ENCODE assay signal across 1 cellular context in the genomic region with DNA sequence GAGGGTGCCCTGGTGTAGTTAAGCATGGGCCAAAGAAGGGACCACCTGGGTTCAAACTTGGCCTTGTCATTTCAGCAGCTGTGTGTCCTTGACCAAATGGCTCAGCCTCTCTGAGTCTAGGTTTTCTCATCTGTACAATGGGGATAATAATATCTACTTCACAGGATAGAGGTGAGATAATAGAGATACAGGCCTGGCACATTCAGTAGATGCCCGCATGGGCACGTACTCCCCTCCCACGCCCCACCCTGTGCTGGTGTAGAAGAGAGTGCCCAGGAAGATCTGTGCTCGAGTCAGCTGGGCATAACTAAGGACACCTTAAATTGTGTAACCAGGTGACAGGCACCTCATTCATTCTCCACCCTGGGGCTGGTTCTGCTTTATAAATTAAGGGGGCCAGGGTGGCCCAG.
TF ChIP-seq lines count a peak whose summit lies in the region.

No MANE protein-coding gene starts in this region.

TF ChIP-seq in K562, 482 proteins besides CTCF, POLR2A, EP300 and RAD21 (continued from another document and continues in another):
- TF ChIP-seq, protein P1, sequence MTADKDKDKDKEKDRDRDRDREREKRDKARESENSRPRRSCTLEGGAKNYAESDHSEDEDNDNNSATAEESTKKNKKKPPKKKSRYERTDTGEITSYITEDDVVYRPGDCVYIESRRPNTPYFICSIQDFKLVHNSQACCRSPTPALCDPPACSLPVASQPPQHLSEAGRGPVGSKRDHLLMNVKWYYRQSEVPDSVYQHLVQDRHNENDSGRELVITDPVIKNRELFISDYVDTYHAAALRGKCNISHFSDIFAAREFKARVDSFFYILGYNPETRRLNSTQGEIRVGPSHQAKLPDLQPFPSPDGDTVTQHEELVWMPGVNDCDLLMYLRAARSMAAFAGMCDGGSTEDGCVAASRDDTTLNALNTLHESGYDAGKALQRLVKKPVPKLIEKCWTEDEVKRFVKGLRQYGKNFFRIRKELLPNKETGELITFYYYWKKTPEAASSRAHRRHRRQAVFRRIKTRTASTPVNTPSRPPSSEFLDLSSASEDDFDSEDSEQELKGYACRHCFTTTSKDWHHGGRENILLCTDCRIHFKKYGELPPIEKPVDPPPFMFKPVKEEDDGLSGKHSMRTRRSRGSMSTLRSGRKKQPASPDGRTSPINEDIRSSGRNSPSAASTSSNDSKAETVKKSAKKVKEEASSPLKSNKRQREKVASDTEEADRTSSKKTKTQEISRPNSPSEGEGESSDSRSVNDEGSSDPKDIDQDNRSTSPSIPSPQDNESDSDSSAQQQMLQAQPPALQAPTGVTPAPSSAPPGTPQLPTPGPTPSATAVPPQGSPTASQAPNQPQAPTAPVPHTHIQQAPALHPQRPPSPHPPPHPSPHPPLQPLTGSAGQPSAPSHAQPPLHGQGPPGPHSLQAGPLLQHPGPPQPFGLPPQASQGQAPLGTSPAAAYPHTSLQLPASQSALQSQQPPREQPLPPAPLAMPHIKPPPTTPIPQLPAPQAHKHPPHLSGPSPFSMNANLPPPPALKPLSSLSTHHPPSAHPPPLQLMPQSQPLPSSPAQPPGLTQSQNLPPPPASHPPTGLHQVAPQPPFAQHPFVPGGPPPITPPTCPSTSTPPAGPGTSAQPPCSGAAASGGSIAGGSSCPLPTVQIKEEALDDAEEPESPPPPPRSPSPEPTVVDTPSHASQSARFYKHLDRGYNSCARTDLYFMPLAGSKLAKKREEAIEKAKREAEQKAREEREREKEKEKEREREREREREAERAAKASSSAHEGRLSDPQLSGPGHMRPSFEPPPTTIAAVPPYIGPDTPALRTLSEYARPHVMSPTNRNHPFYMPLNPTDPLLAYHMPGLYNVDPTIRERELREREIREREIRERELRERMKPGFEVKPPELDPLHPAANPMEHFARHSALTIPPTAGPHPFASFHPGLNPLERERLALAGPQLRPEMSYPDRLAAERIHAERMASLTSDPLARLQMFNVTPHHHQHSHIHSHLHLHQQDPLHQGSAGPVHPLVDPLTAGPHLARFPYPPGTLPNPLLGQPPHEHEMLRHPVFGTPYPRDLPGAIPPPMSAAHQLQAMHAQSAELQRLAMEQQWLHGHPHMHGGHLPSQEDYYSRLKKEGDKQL (CRISPR knock-in tag; IDR thresholded peaks at IDR 0.05; ENCODE audit: borderline replicate concordance) = no peak
- TF ChIP-seq, protein P2, sequence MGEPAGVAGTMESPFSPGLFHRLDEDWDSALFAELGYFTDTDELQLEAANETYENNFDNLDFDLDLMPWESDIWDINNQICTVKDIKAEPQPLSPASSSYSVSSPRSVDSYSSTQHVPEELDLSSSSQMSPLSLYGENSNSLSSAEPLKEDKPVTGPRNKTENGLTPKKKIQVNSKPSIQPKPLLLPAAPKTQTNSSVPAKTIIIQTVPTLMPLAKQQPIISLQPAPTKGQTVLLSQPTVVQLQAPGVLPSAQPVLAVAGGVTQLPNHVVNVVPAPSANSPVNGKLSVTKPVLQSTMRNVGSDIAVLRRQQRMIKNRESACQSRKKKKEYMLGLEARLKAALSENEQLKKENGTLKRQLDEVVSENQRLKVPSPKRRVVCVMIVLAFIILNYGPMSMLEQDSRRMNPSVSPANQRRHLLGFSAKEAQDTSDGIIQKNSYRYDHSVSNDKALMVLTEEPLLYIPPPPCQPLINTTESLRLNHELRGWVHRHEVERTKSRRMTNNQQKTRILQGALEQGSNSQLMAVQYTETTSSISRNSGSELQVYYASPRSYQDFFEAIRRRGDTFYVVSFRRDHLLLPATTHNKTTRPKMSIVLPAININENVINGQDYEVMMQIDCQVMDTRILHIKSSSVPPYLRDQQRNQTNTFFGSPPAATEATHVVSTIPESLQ (CRISPR knock-in tag; IDR thresholded peaks at IDR 0.05) = no peak
- TF ChIP-seq TCFL5 (CRISPR knock-in tag; conservative IDR thresholded peaks at IDR 0.05) (no peak), RBBP5 (IDR thresholded peaks at IDR 0.05; ENCODE audit: borderline replicate concordance, insufficient read depth, low read length, poor library complexity, severe bottlenecking) (no peak), GTF2E2 (tag; IDR thresholded peaks at IDR 0.05) (no peak), TBL1XR1 (IDR thresholded peaks at IDR 0.05; ENCODE audit: low read length in 2 of 2) (no peak), HDAC3 (IDR thresholded peaks at IDR 0.05; ENCODE audit: borderline replicate concordance, partially characterized antibody) (no peak), RCOR1 (IDR thresholded peaks at IDR 0.05; ENCODE audit: borderline replicate concordance in 1 of 2, low read depth in 2 of 2, low read length in 2 of 2) (peak in 1 of 2 experiments; percentile 69; a peak in 2 of 4 replicates), CTBP1 (IDR thresholded peaks at IDR 0.05; ENCODE audit: borderline replicate concordance) (no peak), CBX2 (IDR thresholded peaks at IDR 0.05; ENCODE audit: insufficient read depth, low read length, poor library complexity, severe bottlenecking) (no peak), GABPB1 (CRISPR knock-in tag; IDR thresholded peaks at IDR 0.05) (no peak), NBN (IDR thresholded peaks at IDR 0.05; ENCODE audit: low read depth) (no peak)
- TF ChIP-seq, protein P3, sequence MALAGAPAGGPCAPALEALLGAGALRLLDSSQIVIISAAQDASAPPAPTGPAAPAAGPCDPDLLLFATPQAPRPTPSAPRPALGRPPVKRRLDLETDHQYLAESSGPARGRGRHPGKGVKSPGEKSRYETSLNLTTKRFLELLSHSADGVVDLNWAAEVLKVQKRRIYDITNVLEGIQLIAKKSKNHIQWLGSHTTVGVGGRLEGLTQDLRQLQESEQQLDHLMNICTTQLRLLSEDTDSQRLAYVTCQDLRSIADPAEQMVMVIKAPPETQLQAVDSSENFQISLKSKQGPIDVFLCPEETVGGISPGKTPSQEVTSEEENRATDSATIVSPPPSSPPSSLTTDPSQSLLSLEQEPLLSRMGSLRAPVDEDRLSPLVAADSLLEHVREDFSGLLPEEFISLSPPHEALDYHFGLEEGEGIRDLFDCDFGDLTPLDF (CRISPR knock-in tag; IDR thresholded peaks at IDR 0.05) = no peak
- TF ChIP-seq, protein P4, sequence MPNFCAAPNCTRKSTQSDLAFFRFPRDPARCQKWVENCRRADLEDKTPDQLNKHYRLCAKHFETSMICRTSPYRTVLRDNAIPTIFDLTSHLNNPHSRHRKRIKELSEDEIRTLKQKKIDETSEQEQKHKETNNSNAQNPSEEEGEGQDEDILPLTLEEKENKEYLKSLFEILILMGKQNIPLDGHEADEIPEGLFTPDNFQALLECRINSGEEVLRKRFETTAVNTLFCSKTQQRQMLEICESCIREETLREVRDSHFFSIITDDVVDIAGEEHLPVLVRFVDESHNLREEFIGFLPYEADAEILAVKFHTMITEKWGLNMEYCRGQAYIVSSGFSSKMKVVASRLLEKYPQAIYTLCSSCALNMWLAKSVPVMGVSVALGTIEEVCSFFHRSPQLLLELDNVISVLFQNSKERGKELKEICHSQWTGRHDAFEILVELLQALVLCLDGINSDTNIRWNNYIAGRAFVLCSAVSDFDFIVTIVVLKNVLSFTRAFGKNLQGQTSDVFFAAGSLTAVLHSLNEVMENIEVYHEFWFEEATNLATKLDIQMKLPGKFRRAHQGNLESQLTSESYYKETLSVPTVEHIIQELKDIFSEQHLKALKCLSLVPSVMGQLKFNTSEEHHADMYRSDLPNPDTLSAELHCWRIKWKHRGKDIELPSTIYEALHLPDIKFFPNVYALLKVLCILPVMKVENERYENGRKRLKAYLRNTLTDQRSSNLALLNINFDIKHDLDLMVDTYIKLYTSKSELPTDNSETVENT (CRISPR knock-in tag; IDR thresholded peaks at IDR 0.05) = no peak
- TF ChIP-seq, protein P5, sequence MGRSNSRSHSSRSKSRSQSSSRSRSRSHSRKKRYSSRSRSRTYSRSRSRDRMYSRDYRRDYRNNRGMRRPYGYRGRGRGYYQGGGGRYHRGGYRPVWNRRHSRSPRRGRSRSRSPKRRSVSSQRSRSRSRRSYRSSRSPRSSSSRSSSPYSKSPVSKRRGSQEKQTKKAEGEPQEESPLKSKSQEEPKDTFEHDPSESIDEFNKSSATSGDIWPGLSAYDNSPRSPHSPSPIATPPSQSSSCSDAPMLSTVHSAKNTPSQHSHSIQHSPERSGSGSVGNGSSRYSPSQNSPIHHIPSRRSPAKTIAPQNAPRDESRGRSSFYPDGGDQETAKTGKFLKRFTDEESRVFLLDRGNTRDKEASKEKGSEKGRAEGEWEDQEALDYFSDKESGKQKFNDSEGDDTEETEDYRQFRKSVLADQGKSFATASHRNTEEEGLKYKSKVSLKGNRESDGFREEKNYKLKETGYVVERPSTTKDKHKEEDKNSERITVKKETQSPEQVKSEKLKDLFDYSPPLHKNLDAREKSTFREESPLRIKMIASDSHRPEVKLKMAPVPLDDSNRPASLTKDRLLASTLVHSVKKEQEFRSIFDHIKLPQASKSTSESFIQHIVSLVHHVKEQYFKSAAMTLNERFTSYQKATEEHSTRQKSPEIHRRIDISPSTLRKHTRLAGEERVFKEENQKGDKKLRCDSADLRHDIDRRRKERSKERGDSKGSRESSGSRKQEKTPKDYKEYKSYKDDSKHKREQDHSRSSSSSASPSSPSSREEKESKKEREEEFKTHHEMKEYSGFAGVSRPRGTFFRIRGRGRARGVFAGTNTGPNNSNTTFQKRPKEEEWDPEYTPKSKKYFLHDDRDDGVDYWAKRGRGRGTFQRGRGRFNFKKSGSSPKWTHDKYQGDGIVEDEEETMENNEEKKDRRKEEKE (IDR thresholded peaks at IDR 0.05; ENCODE audit: borderline replicate concordance in 1 of 2, control insufficient read depth in 1 of 2, low read depth in 2 of 2, low read length in 1 of 2) = no peak
- TF ChIP-seq, protein P6, sequence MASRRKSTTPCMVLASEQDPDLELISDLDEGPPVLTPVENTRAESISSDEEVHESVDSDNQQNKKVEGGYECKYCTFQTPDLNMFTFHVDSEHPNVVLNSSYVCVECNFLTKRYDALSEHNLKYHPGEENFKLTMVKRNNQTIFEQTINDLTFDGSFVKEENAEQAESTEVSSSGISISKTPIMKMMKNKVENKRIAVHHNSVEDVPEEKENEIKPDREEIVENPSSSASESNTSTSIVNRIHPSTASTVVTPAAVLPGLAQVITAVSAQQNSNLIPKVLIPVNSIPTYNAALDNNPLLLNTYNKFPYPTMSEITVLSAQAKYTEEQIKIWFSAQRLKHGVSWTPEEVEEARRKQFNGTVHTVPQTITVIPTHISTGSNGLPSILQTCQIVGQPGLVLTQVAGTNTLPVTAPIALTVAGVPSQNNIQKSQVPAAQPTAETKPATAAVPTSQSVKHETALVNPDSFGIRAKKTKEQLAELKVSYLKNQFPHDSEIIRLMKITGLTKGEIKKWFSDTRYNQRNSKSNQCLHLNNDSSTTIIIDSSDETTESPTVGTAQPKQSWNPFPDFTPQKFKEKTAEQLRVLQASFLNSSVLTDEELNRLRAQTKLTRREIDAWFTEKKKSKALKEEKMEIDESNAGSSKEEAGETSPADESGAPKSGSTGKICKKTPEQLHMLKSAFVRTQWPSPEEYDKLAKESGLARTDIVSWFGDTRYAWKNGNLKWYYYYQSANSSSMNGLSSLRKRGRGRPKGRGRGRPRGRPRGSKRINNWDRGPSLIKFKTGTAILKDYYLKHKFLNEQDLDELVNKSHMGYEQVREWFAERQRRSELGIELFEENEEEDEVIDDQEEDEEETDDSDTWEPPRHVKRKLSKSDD (conservative IDR thresholded peaks at IDR 0.05; ENCODE audit: low read length) = no peak
- TF ChIP-seq, protein P7, sequence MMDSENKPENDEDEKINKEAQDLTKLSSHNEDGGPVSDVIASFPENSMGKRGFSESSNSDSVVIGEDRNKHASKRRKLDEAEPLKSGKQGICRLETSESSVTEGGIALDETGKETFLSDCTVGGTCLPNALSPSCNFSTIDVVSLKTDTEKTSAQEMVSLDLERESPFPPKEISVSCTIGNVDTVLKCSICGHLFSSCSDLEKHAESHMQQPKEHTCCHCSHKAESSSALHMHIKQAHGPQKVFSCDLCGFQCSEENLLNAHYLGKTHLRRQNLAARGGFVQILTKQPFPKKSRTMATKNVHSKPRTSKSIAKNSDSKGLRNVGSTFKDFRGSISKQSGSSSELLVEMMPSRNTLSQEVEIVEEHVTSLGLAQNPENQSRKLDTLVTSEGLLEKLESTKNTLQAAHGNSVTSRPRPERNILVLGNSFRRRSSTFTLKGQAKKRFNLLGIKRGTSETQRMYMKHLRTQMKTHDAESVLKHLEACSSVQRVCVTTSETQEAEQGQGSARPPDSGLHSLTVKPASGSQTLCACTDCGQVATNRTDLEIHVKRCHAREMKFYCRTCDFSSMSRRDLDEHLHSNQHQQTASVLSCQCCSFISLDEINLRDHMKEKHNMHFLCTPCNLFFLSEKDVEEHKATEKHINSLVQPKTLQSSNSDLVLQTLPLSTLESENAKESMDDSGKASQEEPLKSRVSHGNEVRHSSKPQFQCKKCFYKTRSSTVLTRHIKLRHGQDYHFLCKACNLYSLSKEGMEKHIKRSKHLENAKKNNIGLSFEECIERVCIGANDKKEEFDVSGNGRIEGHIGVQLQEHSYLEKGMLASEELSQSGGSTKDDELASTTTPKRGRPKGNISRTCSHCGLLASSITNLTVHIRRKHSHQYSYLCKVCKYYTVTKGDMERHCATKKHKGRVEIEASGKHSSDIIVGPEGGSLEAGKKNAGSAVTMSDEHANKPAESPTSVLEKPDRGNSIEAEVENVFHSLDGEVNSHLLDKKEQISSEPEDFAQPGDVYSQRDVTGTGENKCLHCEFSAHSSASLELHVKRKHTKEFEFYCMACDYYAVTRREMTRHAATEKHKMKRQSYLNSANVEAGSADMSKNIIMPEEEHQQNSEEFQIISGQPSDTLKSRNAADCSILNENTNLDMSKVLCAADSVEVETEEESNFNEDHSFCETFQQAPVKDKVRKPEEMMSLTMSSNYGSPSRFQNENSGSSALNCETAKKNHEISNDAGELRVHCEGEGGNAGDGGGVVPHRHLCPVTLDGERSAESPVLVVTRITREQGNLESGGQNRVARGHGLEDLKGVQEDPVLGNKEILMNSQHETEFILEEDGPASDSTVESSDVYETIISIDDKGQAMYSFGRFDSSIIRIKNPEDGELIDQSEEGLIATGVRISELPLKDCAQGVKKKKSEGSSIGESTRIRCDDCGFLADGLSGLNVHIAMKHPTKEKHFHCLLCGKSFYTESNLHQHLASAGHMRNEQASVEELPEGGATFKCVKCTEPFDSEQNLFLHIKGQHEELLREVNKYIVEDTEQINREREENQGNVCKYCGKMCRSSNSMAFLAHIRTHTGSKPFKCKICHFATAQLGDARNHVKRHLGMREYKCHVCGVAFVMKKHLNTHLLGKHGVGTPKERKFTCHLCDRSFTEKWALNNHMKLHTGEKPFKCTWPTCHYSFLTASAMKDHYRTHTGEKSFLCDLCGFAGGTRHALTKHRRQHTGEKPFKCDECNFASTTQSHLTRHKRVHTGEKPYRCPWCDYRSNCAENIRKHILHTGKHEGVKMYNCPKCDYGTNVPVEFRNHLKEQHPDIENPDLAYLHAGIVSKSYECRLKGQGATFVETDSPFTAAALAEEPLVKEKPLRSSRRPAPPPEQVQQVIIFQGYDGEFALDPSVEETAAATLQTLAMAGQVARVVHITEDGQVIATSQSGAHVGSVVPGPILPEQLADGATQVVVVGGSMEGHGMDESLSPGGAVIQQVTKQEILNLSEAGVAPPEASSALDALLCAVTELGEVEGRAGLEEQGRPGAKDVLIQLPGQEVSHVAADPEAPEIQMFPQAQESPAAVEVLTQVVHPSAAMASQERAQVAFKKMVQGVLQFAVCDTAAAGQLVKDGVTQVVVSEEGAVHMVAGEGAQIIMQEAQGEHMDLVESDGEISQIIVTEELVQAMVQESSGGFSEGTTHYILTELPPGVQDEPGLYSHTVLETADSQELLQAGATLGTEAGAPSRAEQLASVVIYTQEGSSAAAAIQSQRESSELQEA (IDR thresholded peaks at IDR 0.05; ENCODE audit: low read depth) = no peak
- TF ChIP-seq, protein P8, sequence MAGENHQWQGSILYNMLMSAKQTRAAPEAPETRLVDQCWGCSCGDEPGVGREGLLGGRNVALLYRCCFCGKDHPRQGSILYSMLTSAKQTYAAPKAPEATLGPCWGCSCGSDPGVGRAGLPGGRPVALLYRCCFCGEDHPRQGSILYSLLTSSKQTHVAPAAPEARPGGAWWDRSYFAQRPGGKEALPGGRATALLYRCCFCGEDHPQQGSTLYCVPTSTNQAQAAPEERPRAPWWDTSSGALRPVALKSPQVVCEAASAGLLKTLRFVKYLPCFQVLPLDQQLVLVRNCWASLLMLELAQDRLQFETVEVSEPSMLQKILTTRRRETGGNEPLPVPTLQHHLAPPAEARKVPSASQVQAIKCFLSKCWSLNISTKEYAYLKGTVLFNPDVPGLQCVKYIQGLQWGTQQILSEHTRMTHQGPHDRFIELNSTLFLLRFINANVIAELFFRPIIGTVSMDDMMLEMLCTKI (IDR thresholded peaks at IDR 0.05; ENCODE audit: partially characterized antibody) = no peak
